In genomic region chr5:172548981-172549707, GRCh38 we compare ENCODE assay signal across 24 cellular contexts.
DNase-seq lines count a peak whose midpoint lies in the region; ATAC-seq and TF ChIP-seq lines count a peak whose summit lies in the region.
"Had no signal": no experiment of that assay in that cellular context is flagged by ENCODE, and none has a peak within 500 bp of the region (broad histone marks: within the 10 kb centered on the region; RNA-seq: fewer than 3 reads in every experiment).

No MANE protein-coding gene starts in this region.

- H3K9me3 Mint-ChIP-seq in activated CD4-positive, alpha-beta T cell treated with anti-CD3 and anti-CD28 coated beads, Interleukin-2, amount 10 ng/mL, durations not matched to agents 24 days and 14 days = no peaks in the 10 kb centered on the region
- H3K9me3 Mint-ChIP-seq: activated naive CD4-positive, alpha-beta T cell treated with anti-CD3 and anti-CD28 coated beads, Interleukin-2, amount 10 ng/mL, durations not matched to agents 7 days and 5 days had no signal

- DNase-seq in left ventricle myocardium inferior (no peak), left ventricle myocardium superior (no peak), prostate gland (ENCODE audit: low spot score) (no peak), NCI-H510A treated with DMSO at 0.1 percent for 48 hours (lab: John Stamatoyannopoulos, UW) (no peak)
- DNase-seq in stimulated activated CD4-positive, alpha-beta T cell treated with anti-CD3 and anti-CD28 coated beads, Interleukin-1b, Interleukin-23, amount 100 ng/mL, for 48 hours = no peak
- DNase-seq in activated CD4-positive, alpha-beta T cell treated with anti-CD3 and anti-CD28 coated beads, Interleukin-2, amount 10 ng/mL, durations not matched to agents 24 days and 14 days = no peak
- DNase-seq: ACHN; activated CD4-positive, alpha-beta T cell treated with anti-CD3 and anti-CD28 coated beads, Interleukin-2, amount 50 U/mL, for 48 hours; activated CD4-positive, CD25-positive, alpha-beta regulatory T cell; activated naive CD4-positive, alpha-beta T cell treated with anti-CD3 and anti-CD28 coated beads, Interleukin-2, amount 10 ng/mL, durations not matched to agents 7 days and 5 days; Caco-2; DMS79; effector CD8-positive, alpha-beta T cell; heart right ventricle; mesenchymal stem cell; naive thymus-derived CD4-positive, alpha-beta T cell; NCI-H1092; NCI-H1694 treated with DMSO at 0.1 percent for 48 hours; stimulated activated CD4-positive, alpha-beta T cell treated with anti-CD3 and anti-CD28 coated beads, Interleukin-15, amount 100 ng/mL, for 24 hours; stimulated activated naive CD8-positive, alpha-beta T cell treated with anti-CD3 and anti-CD28 coated beads, Interleukin-15, Interleukin-2, amounts not matched to agents 100 U/mL and 50 U/mL, for 24 hours; thyroid gland had no signal

- H3K36me3 ChIP-seq in left ventricle myocardium inferior (no peaks in the 10 kb centered on the region), gastroesophageal sphincter (no peaks in the 10 kb centered on the region), prostate gland (no peaks in the 10 kb centered on the region)
- H3K36me3 ChIP-seq: BE2C, heart right ventricle, ovary, thyroid gland had no signal

- intact Hi-C loops in left ventricle myocardium inferior (cut with micrococcal nuclease) (no loop called here), left ventricle myocardium superior (cut with micrococcal nuclease) (no loop called here), prostate gland (cut with DNase I) (no loop called here)
- intact Hi-C loops in activated CD4-positive, alpha-beta T cell treated with anti-CD3 and anti-CD28 coated beads, Interleukin-2, amount 10 ng/mL, durations not matched to agents 24 days and 14 days (cut with micrococcal nuclease) = no loop called here

- no peaks in the 10 kb centered on the region for H3K9me3 ChIP-seq in left ventricle myocardium inferior (replicated peaks)
- H3K9me3 ChIP-seq in gastroesophageal sphincter = no peaks in the 10 kb centered on the region
- H3K9me3 ChIP-seq in prostate gland = no peaks in the 10 kb centered on the region
- H3K9me3 ChIP-seq: BE2C, Caco-2, heart right ventricle, ovary, thyroid gland had no signal

- no peak overlapping the region for H3K4me3 ChIP-seq in left ventricle myocardium inferior
- H3K4me3 ChIP-seq in gastroesophageal sphincter = no peak overlapping the region
- no peak overlapping the region for H3K4me3 ChIP-seq in prostate gland
- H3K4me3 ChIP-seq: heart right ventricle, ovary, thyroid gland had no signal

- no peak overlapping the region for H3K27ac Mint-ChIP-seq in activated CD4-positive, alpha-beta T cell treated with anti-CD3 and anti-CD28 coated beads, Interleukin-2, amount 10 ng/mL, durations not matched to agents 24 days and 14 days
- H3K27ac Mint-ChIP-seq: activated naive CD4-positive, alpha-beta T cell treated with anti-CD3 and anti-CD28 coated beads, Interleukin-2, amount 10 ng/mL, durations not matched to agents 7 days and 5 days; naive thymus-derived CD4-positive, alpha-beta T cell had no signal

- H3K27ac ChIP-seq in left ventricle myocardium inferior (replicated peaks) = peak overlapping the region; percentile 57
- H3K27ac ChIP-seq in gastroesophageal sphincter = peak overlapping the region in 3 of 4 donors; percentile 38 to 74 (median 51)
- peak overlapping the region; percentile 54 to 65 for H3K27ac ChIP-seq in prostate gland
- H3K27ac ChIP-seq: thyroid gland had no signal

- H3K36me3 Mint-ChIP-seq in activated CD4-positive, alpha-beta T cell treated with anti-CD3 and anti-CD28 coated beads, Interleukin-2, amount 10 ng/mL, durations not matched to agents 24 days and 14 days (ENCODE audit: low read depth) = no peaks in the 10 kb centered on the region
- H3K36me3 Mint-ChIP-seq: activated naive CD4-positive, alpha-beta T cell treated with anti-CD3 and anti-CD28 coated beads, Interleukin-2, amount 10 ng/mL, durations not matched to agents 7 days and 5 days; naive thymus-derived CD4-positive, alpha-beta T cell had no signal

- TF ChIP-seq CTCF in left ventricle myocardium inferior (IDR thresholded peaks at IDR 0.05; ENCODE audit: borderline replicate concordance) = no peak
- TF ChIP-seq CTCF in gastroesophageal sphincter (IDR thresholded peaks at IDR 0.05) = no peak
- TF ChIP-seq CTCF in prostate gland (IDR thresholded peaks at IDR 0.05) = no peak

- no peak overlapping the region for H3K4me3 Mint-ChIP-seq in activated CD4-positive, alpha-beta T cell treated with anti-CD3 and anti-CD28 coated beads, Interleukin-2, amount 10 ng/mL, durations not matched to agents 24 days and 14 days
- H3K4me3 Mint-ChIP-seq: activated naive CD4-positive, alpha-beta T cell treated with anti-CD3 and anti-CD28 coated beads, Interleukin-2, amount 10 ng/mL, durations not matched to agents 7 days and 5 days; naive thymus-derived CD4-positive, alpha-beta T cell had no signal

- 52 to 55% methylated on average over 8 to 9 of the region's 14 CpGs for WGBS in gastroesophageal sphincter (ENCODE audit: low coverage in 1 of 2), 2 donors
- WGBS in prostate gland = 56% methylated on average over 14 of the region's 14 CpGs

- no peaks in the 10 kb centered on the region for H3K4me1 Mint-ChIP-seq in activated CD4-positive, alpha-beta T cell treated with anti-CD3 and anti-CD28 coated beads, Interleukin-2, amount 10 ng/mL, durations not matched to agents 24 days and 14 days
- H3K4me1 Mint-ChIP-seq: activated naive CD4-positive, alpha-beta T cell treated with anti-CD3 and anti-CD28 coated beads, Interleukin-2, amount 10 ng/mL, durations not matched to agents 7 days and 5 days had no signal

- TF ChIP-seq POLR2A in gastroesophageal sphincter (IDR thresholded peaks at IDR 0.05) = no peak
- TF ChIP-seq POLR2A in prostate gland (IDR thresholded peaks at IDR 0.05) = no peak

- H3K27me3 ChIP-seq in left ventricle myocardium inferior (ENCODE audit: low read depth) = no peaks in the 10 kb centered on the region
- H3K27me3 ChIP-seq in gastroesophageal sphincter = no peaks in the 10 kb centered on the region
- H3K27me3 ChIP-seq in prostate gland (replicated peaks; ENCODE audit: insufficient read depth) = no peaks in the 10 kb centered on the region
- H3K27me3 ChIP-seq: BE2C, heart right ventricle, ovary, thyroid gland had no signal

- no peak for TF ChIP-seq EP300 in gastroesophageal sphincter (IDR thresholded peaks at IDR 0.05)

- ATAC-seq in left ventricle myocardium superior (no peak), gastroesophageal sphincter (no peak)
- ATAC-seq: stimulated activated naive CD8-positive, alpha-beta T cell treated with anti-CD3 and anti-CD28 coated beads, Interleukin-15, Interleukin-2, amounts not matched to agents 100 U/mL and 50 U/mL, for 24 hours had no signal

- H3K27me3 Mint-ChIP-seq in activated CD4-positive, alpha-beta T cell treated with anti-CD3 and anti-CD28 coated beads, Interleukin-2, amount 10 ng/mL, durations not matched to agents 24 days and 14 days = no peaks in the 10 kb centered on the region

- H3K4me1 ChIP-seq in left ventricle myocardium inferior (peaks cover 27% of the 10 kb centered on the region), gastroesophageal sphincter (peaks cover 0 to 46% (median 3%) of the 10 kb centered on the region in 3 donors), prostate gland (replicated peaks) (peaks cover 6% of the 10 kb centered on the region)
- H3K4me1 ChIP-seq: Caco-2 had no signal
